ENCODE assay signal across 1 cellular context in the genomic region with DNA sequence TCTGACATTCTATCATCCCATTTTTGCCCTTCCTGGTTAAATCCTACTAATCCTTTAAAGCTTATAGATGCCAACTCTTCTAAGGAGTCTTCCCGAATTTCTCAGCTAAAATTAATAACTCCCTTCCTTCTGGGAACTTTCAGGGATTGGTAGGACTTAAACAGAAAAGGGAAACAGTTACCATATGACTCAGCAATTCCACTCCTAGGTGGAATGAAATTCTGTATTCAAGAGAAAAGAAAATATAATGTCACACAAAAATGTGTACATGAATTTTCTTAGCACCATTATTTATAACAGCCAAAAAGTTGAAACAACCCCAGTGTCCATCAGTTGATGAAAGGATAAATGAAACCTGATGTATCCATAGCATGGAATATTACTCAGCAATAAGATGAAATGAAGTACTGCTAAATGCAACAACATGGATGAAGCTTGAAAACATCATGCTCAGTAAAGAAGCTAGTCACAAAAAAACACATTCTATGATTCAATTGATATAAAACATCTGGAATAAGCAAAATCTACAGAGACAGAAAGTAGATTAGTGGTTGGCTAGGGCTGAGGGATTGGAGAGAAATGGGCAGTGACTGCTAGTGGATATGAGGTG.
TF ChIP-seq lines count a peak whose summit lies in the region.

No MANE protein-coding gene starts in this region.

TF ChIP-seq in SK-N-SH treated with all-trans-retinoic acid at 6 μM for 48 hours, 23 proteins besides CTCF, POLR2A, EP300 and RAD21 (continued from another document):
- no peak for TF ChIP-seq CSRNP3 (CRISPR knock-in tag; IDR thresholded peaks at IDR 0.05)
